In the genomic region with DNA sequence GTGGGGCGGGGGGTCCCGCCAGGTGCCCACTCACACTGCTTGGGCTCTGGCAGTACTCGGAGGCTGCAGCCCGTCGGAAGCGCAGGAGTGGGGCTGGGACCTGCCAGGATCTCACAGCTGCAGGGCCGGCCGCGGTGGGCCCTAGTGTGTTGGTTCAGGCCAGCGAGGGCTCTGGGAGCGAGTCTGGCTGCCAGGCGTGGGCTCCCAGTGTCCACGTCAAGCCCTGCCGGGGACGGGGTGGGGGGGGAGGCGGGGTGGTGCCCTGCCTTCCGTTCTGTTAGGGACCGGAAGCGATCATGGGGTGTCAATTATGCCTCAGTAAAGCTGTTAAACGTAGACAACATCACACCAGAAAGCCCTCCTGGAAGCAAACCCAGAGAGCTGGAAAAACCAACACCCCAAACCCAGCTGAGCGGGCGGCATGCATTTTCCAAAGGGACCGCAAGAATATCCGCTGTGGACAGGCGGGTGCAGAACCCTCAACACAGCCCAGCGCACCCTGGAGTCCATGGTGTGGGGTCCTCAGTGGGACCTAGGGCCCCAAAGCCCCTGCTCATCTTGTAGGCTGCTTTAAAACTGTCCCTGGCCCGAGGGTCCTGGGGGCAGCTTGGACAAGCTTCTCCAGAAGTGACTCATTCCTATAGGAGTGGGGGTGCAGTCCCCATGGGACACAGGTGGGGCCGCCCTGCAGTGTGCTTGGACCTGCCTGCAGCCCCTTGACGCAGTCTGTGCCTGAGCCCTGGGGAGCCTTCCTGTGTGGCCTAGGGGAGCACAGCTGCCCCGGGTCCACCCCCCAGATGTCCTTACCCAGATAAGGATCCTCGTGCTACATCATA, we compare ENCODE assay signal across 3 cellular contexts.
TF ChIP-seq lines count a peak whose summit lies in the region.

No MANE protein-coding gene starts in this region.

TF ChIP-seq in SK-N-SH, 30 proteins besides CTCF, POLR2A, EP300 and RAD21 (continues in another document):
- TF ChIP-seq MXI1 (IDR thresholded peaks at IDR 0.05; ENCODE audit: low read depth, low read length) (no peak), NFIC (IDR thresholded peaks at IDR 0.05; ENCODE audit: borderline replicate concordance) (no peak), GATA2 (CRISPR knock-in tag; IDR thresholded peaks at IDR 0.05) (no peak), ELF1 (IDR thresholded peaks at IDR 0.05) (no peak), USF1 (IDR thresholded peaks at IDR 0.05; ENCODE audit: borderline replicate concordance, low read depth) (no peak), TAF1 (IDR thresholded peaks at IDR 0.05; ENCODE audit: borderline replicate concordance, low read depth, low read length) (no peak), CHD2 (IDR thresholded peaks at IDR 0.05; ENCODE audit: low read length, partially characterized antibody) (no peak), EZH2phosphoT487 (IDR thresholded peaks at IDR 0.05; ENCODE audit: borderline replicate concordance, low read depth) (no peak)
- TF ChIP-seq, protein P1, sequence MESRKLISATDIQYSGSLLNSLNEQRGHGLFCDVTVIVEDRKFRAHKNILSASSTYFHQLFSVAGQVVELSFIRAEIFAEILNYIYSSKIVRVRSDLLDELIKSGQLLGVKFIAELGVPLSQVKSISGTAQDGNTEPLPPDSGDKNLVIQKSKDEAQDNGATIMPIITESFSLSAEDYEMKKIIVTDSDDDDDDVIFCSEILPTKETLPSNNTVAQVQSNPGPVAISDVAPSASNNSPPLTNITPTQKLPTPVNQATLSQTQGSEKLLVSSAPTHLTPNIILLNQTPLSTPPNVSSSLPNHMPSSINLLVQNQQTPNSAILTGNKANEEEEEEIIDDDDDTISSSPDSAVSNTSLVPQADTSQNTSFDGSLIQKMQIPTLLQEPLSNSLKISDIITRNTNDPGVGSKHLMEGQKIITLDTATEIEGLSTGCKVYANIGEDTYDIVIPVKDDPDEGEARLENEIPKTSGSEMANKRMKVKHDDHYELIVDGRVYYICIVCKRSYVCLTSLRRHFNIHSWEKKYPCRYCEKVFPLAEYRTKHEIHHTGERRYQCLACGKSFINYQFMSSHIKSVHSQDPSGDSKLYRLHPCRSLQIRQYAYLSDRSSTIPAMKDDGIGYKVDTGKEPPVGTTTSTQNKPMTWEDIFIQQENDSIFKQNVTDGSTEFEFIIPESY (IDR thresholded peaks at IDR 0.05; ENCODE audit: borderline replicate concordance, low read depth), result no peak
- TF ChIP-seq, protein P2, sequence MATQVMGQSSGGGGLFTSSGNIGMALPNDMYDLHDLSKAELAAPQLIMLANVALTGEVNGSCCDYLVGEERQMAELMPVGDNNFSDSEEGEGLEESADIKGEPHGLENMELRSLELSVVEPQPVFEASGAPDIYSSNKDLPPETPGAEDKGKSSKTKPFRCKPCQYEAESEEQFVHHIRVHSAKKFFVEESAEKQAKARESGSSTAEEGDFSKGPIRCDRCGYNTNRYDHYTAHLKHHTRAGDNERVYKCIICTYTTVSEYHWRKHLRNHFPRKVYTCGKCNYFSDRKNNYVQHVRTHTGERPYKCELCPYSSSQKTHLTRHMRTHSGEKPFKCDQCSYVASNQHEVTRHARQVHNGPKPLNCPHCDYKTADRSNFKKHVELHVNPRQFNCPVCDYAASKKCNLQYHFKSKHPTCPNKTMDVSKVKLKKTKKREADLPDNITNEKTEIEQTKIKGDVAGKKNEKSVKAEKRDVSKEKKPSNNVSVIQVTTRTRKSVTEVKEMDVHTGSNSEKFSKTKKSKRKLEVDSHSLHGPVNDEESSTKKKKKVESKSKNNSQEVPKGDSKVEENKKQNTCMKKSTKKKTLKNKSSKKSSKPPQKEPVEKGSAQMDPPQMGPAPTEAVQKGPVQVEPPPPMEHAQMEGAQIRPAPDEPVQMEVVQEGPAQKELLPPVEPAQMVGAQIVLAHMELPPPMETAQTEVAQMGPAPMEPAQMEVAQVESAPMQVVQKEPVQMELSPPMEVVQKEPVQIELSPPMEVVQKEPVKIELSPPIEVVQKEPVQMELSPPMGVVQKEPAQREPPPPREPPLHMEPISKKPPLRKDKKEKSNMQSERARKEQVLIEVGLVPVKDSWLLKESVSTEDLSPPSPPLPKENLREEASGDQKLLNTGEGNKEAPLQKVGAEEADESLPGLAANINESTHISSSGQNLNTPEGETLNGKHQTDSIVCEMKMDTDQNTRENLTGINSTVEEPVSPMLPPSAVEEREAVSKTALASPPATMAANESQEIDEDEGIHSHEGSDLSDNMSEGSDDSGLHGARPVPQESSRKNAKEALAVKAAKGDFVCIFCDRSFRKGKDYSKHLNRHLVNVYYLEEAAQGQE (IDR thresholded peaks at IDR 0.05; ENCODE audit: low read depth, low read length), result no peak

TF ChIP-seq in SK-N-SH treated with all-trans-retinoic acid at 6 μM for 48 hours, 23 proteins besides CTCF, POLR2A, EP300 and RAD21:
- TF ChIP-seq ZNF565 (CRISPR knock-in tag; conservative IDR thresholded peaks at IDR 0.05; ENCODE audit: low read depth) (no peak), CREB5 (CRISPR knock-in tag; IDR thresholded peaks at IDR 0.05; ENCODE audit: low read depth) (no peak), RARB (CRISPR knock-in tag; IDR thresholded peaks at IDR 0.05) (no peak), ARNTL (CRISPR knock-in tag; IDR thresholded peaks at IDR 0.05; ENCODE audit: borderline replicate concordance, low read depth) (no peak), OSR1 (CRISPR knock-in tag; IDR thresholded peaks at IDR 0.05) (no peak), ZFP3 (CRISPR knock-in tag; IDR thresholded peaks at IDR 0.05) (no peak), SNAI2 (CRISPR knock-in tag; IDR thresholded peaks at IDR 0.05) (no peak), ZFP30 (CRISPR knock-in tag; IDR thresholded peaks at IDR 0.05) (no peak), GLIS3 (CRISPR knock-in tag; IDR thresholded peaks at IDR 0.05) (no peak), BACH2 (CRISPR knock-in tag; IDR thresholded peaks at IDR 0.05; ENCODE audit: borderline replicate concordance) (no peak), TCF4 (CRISPR knock-in tag; IDR thresholded peaks at IDR 0.05; ENCODE audit: borderline replicate concordance) (no peak), ZNF8 (CRISPR knock-in tag; IDR thresholded peaks at IDR 0.05) (no peak), ZC3H10 (CRISPR knock-in tag; IDR thresholded peaks at IDR 0.05) (no peak), ZNF70 (CRISPR knock-in tag; IDR thresholded peaks at IDR 0.05) (no peak), PPARA (CRISPR knock-in tag; IDR thresholded peaks at IDR 0.05; ENCODE audit: borderline replicate concordance) (no peak), ESRRG (CRISPR knock-in tag; IDR thresholded peaks at IDR 0.05) (no peak), ISL1 (CRISPR knock-in tag; IDR thresholded peaks at IDR 0.05) (no peak)
- TF ChIP-seq, protein P3, sequence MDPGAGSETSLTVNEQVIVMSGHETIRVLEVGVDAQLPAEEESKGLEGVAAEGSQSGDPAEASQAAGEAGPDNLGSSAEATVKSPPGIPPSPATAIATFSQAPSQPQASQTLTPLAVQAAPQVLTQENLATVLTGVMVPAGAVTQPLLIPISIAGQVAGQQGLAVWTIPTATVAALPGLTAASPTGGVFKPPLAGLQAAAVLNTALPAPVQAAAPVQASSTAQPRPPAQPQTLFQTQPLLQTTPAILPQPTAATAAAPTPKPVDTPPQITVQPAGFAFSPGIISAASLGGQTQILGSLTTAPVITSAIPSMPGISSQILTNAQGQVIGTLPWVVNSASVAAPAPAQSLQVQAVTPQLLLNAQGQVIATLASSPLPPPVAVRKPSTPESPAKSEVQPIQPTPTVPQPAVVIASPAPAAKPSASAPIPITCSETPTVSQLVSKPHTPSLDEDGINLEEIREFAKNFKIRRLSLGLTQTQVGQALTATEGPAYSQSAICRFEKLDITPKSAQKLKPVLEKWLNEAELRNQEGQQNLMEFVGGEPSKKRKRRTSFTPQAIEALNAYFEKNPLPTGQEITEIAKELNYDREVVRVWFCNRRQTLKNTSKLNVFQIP (CRISPR knock-in tag; IDR thresholded peaks at IDR 0.05; ENCODE audit: borderline replicate concordance, low read depth), result no peak

TF ChIP-seq in H1, 55 proteins besides CTCF, POLR2A, EP300 and RAD21:
- no peak for TF ChIP-seq BCL11A (IDR thresholded peaks at IDR 0.05; ENCODE audit: low read depth in 2 of 2, low read length in 2 of 2)
- TF ChIP-seq SUZ12 (IDR thresholded peaks at IDR 0.05; ENCODE audit: low read length), result no peak
- no peak for TF ChIP-seq SIRT6 (IDR thresholded peaks at IDR 0.05; ENCODE audit: low read length)
- no peak for TF ChIP-seq CBX5 (IDR thresholded peaks at IDR 0.05; ENCODE audit: low read depth, low read length)
- no peak for TF ChIP-seq ATF3 (IDR thresholded peaks at IDR 0.05; ENCODE audit: insufficient read depth, low read depth, low read length)
- no peak for TF ChIP-seq HDAC6 (IDR thresholded peaks at IDR 0.05; ENCODE audit: low read depth, low read length)
- no peak for TF ChIP-seq TCF12 (IDR thresholded peaks at IDR 0.05; ENCODE audit: low read depth, low read length)
